ENCODE assay signal across 13 cellular contexts in the genomic region with DNA sequence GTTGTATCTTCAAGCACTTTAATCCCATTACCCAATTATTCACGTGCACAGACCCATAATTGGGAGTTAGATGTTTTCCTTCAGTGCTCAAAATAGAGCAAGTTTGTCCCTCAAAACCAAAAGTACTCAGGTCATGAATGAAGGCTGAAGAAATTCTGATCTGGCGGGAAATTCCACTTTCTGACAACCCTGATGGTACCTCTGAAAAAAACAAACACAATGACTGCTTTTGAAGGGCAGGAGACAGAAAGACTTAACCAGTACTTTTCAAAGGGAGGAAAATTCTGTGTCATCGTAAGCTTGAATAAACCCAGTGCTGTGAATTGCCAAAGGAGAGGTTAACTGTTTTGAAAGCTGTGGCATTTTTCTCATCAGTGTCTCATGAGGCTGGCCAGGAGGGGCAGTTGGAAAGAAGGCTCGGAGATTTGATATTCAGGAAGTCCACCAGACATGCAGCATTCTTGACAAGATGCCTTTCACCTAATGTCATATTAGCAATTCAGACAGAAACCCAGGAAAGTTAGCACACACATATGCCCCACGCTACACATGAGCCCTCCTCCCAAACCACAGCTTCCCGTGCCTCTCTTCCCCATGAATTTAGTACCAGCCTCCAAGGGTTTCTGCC.
DNase-seq lines count a peak whose midpoint lies in the region; ATAC-seq, FAIRE-seq and TF ChIP-seq lines count a peak whose summit lies in the region.
"Had no signal": no experiment of that assay in that cellular context is flagged by ENCODE, and none has a peak within 500 bp of the region (broad histone marks: within the 10 kb centered on the region; RNA-seq: fewer than 3 reads in every experiment).

No MANE protein-coding gene starts in this region.

- H3K4me2 ChIP-seq in astrocyte (ENCODE audit: low read length) (peak overlapping the region; percentile 57), keratinocyte (ENCODE audit: control insufficient read depth, extremely low read depth, insufficient read depth, low read depth, low read length) (peak overlapping the region; percentile 35)

- H3K4me1 Mint-ChIP-seq in astrocyte (ENCODE audit: low read depth, unreplicated experiment): peaks cover 87% of the 10 kb centered on the region
- H3K4me1 Mint-ChIP-seq: CD4-positive, CD25-positive, alpha-beta regulatory T cell; stimulated activated memory B cell treated with anti-CD40 and anti-IgM and Interleukin-4, amounts not matched to agents 10 μg/mL and 1 μg/mL and 100 μg/mL, for 72 hours had no signal

- TF ChIP-seq CTCF in astrocyte (IDR thresholded peaks at IDR 0.05; ENCODE audit: insufficient read depth, low read depth, low read length): no peak
- TF ChIP-seq CTCF in keratinocyte (optimal IDR thresholded peaks at IDR 0.05 in 1 of 3, IDR thresholded peaks at IDR 0.05 in 1 of 3, conservative IDR thresholded peaks at IDR 0.05 in 1 of 3; ENCODE audit: extremely low read depth in 1 of 3, insufficient read depth in 2 of 3, low read length in 3 of 3): no peak

- H3K36me3 ChIP-seq in ACC112 (ENCODE audit: insufficient read depth, low read length) (no peaks in the 10 kb centered on the region), astrocyte (ENCODE audit: insufficient read depth, low read length) (no peaks in the 10 kb centered on the region), keratinocyte (ENCODE audit: control insufficient read depth in 2 of 2, extremely low read depth in 1 of 2, insufficient read depth in 2 of 2, low read length in 2 of 2) (no peaks in the 10 kb centered on the region)
- H3K36me3 ChIP-seq: left lung had no signal

- dilution Hi-C loops in keratinocyte (cut with MboI; ENCODE audit: extremely low pct_ligation_motif_present, low sequenced_read_pairs): no loop called here

- peak overlapping the region; percentile 99 for H3K27ac Mint-ChIP-seq in astrocyte (ENCODE audit: unreplicated experiment)
- H3K27ac Mint-ChIP-seq: CD4-positive, CD25-positive, alpha-beta regulatory T cell; stimulated activated memory B cell treated with anti-CD40 and anti-IgM and Interleukin-4, amounts not matched to agents 10 μg/mL and 1 μg/mL and 100 μg/mL, for 72 hours had no signal

- H3K79me2 ChIP-seq in ACC112 (ENCODE audit: control insufficient read depth, insufficient read depth, low read length, unreplicated experiment) (no peaks in the 10 kb centered on the region), astrocyte (ENCODE audit: insufficient read depth, low read length) (peaks cover 4% of the 10 kb centered on the region), keratinocyte (ENCODE audit: control insufficient read depth, insufficient read depth, low read length) (no peaks in the 10 kb centered on the region)

- FAIRE-seq in astrocyte (lab: Jason Lieb, UNC) (peak; percentile 100), keratinocyte (lab: Jason Lieb, UNC) (peak; percentile 78)

- no peaks in the 10 kb centered on the region for H3K27me3 Mint-ChIP-seq in astrocyte (ENCODE audit: low read depth, unreplicated experiment)
- H3K27me3 Mint-ChIP-seq: CD4-positive, CD25-positive, alpha-beta regulatory T cell had no signal

- H3K36me3 Mint-ChIP-seq in astrocyte (ENCODE audit: low read depth, unreplicated experiment): no peaks in the 10 kb centered on the region
- H3K36me3 Mint-ChIP-seq: CD4-positive, CD25-positive, alpha-beta regulatory T cell; stimulated activated memory B cell treated with anti-CD40 and anti-IgM and Interleukin-4, amounts not matched to agents 10 μg/mL and 1 μg/mL and 100 μg/mL, for 72 hours had no signal

- H3K27me3 ChIP-seq in ACC112 (ENCODE audit: insufficient read depth, low read length) (no peaks in the 10 kb centered on the region), astrocyte (ENCODE audit: insufficient read depth, low read length) (no peaks in the 10 kb centered on the region), keratinocyte (ENCODE audit: control insufficient read depth, extremely low read depth, insufficient read depth, low read length) (no peaks in the 10 kb centered on the region)

- H3K9me1 ChIP-seq in keratinocyte (ENCODE audit: control insufficient read depth, extremely low read depth, insufficient read depth, low read length): no peaks in the 10 kb centered on the region

- H3K4me3 ChIP-seq in ACC112 (ENCODE audit: low read depth, low read length): peak overlapping the region; percentile 36
- no peak overlapping the region for H3K4me3 ChIP-seq in astrocyte (ENCODE audit: insufficient read depth, low read depth, low read length)
- no peak overlapping the region for H3K4me3 ChIP-seq in keratinocyte (ENCODE audit: control insufficient read depth in 2 of 3, extremely low read depth in 1 of 3, insufficient read depth in 2 of 3, low read depth in 1 of 3, low read length in 3 of 3)
- H3K4me3 ChIP-seq: left lung had no signal

- H3K4me1 ChIP-seq in ACC112 (ENCODE audit: control insufficient read depth, insufficient read depth, low read length, unreplicated experiment): peaks cover 56% of the 10 kb centered on the region
- peaks cover 43% of the 10 kb centered on the region for H3K4me1 ChIP-seq in astrocyte (ENCODE audit: insufficient read depth, low read length)
- H3K4me1 ChIP-seq in keratinocyte (ENCODE audit: control insufficient read depth, extremely low read depth, insufficient read depth, low read length): peaks cover 26% of the 10 kb centered on the region
- H3K4me1 ChIP-seq: left lung had no signal

- H3K9me3 ChIP-seq in astrocyte (ENCODE audit: insufficient read depth, low read depth, low read length) (no peaks in the 10 kb centered on the region), keratinocyte (ENCODE audit: control insufficient read depth, low read depth, low read length) (no peaks in the 10 kb centered on the region)
- H3K9me3 ChIP-seq: left lung had no signal

- ATAC-seq in sciatic nerve (no peak), HG03039 (IDR thresholded peaks at IDR 0.05; ENCODE audit: unreplicated experiment) (no peak)
- ATAC-seq: HCT116; left lung; stimulated activated memory B cell treated with anti-CD40 and anti-IgM and Interleukin-4, amounts not matched to agents 10 μg/mL and 1 μg/mL and 100 μg/mL, for 72 hours had no signal

- no peaks in the 10 kb centered on the region for H3K9me3 Mint-ChIP-seq in astrocyte (ENCODE audit: unreplicated experiment)
- H3K9me3 Mint-ChIP-seq: CD4-positive, CD25-positive, alpha-beta regulatory T cell; stimulated activated memory B cell treated with anti-CD40 and anti-IgM and Interleukin-4, amounts not matched to agents 10 μg/mL and 1 μg/mL and 100 μg/mL, for 72 hours had no signal

- peak overlapping the region; percentile 90 for H3K27ac ChIP-seq in ACC112 (ENCODE audit: low read depth, low read length)
- peak overlapping the region; percentile 97 for H3K27ac ChIP-seq in astrocyte (ENCODE audit: low read depth, low read length)
- H3K27ac ChIP-seq in keratinocyte (ENCODE audit: control insufficient read depth, insufficient read depth, low read length): no peak overlapping the region
- H3K27ac ChIP-seq: left lung had no signal

- H3K4me3 Mint-ChIP-seq in astrocyte (ENCODE audit: unreplicated experiment): no peak overlapping the region
- H3K4me3 Mint-ChIP-seq: CD4-positive, CD25-positive, alpha-beta regulatory T cell; stimulated activated memory B cell treated with anti-CD40 and anti-IgM and Interleukin-4, amounts not matched to agents 10 μg/mL and 1 μg/mL and 100 μg/mL, for 72 hours had no signal

- peak overlapping the region; percentile 81 for H3K9ac ChIP-seq in astrocyte (ENCODE audit: low read length)
- H3K9ac ChIP-seq in keratinocyte (ENCODE audit: control insufficient read depth, extremely low read depth, insufficient read depth, low read length): no peak overlapping the region

- H4K20me1 ChIP-seq in astrocyte (ENCODE audit: insufficient read depth, low read length): no peaks in the 10 kb centered on the region
- H4K20me1 ChIP-seq in keratinocyte (ENCODE audit: control insufficient read depth, extremely low read depth, insufficient read depth, low read length): no peaks in the 10 kb centered on the region

- intact Hi-C loops in sciatic nerve (cut with DNase I): no loop called here

- H2AFZ ChIP-seq in ACC112 (ENCODE audit: low read length, unreplicated experiment): peak overlapping the region; percentile 52
- H2AFZ ChIP-seq in astrocyte (ENCODE audit: low read depth, low read length): no peak overlapping the region
- H2AFZ ChIP-seq in keratinocyte (ENCODE audit: control insufficient read depth, low read length): no peak overlapping the region

- DNase-seq in HK-2 (ENCODE audit: unreplicated experiment) (peak; percentile 88), astrocyte (ENCODE audit: low read depth) (peak; percentile 95), keratinocyte (ENCODE audit: low read depth, low spot score) (peak; percentile 32), sciatic nerve (ENCODE audit: low spot score) (no peak), DMS53 treated with DMSO at 0.1 percent for 48 hours (lab: John Stamatoyannopoulos, UW; ENCODE audit: unreplicated experiment) (no peak)
- DNase-seq in activated naive CD4-positive, alpha-beta T cell (lab: John Stamatoyannopoulos, UW): no peak
- DNase-seq: CD4-positive, CD25-positive, alpha-beta regulatory T cell; left lung; NCI-H2171 treated with DMSO at 0.1 percent for 48 hours had no signal

Comparison
In these comparisons a context has a peak if more than half of its experiments do, and no peak if none do; other contexts are left out.
1. DNase-seq: peak in HK-2 (single experiment), astrocyte (single experiment) and keratinocyte (single experiment); none in activated naive CD4-positive, alpha-beta T cell (0 of 4), sciatic nerve (single experiment) and DMS53 treated with DMSO at 0.1 percent for 48 hours (single experiment).